Comparison of ENCODE assay signal across 12 cellular contexts in genomic region chr2:241802806-241803318, GRCh38. TPM values are rescaled to one million over a fixed set of nuclear protein-coding genes. Genes with fewer than 3 reads are reported as not detected.
DNase-seq lines count a peak whose midpoint lies in the region; ATAC-seq and TF ChIP-seq lines count a peak whose summit lies in the region.
"Had no signal": no experiment of that assay in that cellular context is flagged by ENCODE, and none has a peak within 500 bp of the region (broad histone marks: within the 10 kb centered on the region; RNA-seq: fewer than 3 reads in every experiment).

No MANE protein-coding gene starts in this region.

- H3K27me3 ChIP-seq in naive thymus-derived CD4-positive, alpha-beta T cell (ENCODE audit: control insufficient read depth in 2 of 2, insufficient read depth in 2 of 2, low read length in 2 of 2): peaks cover 0 to 4% of the 10 kb centered on the region in 2 donors
- H3K27me3 ChIP-seq in PC-9 (ENCODE audit: insufficient read depth, low read depth): peaks cover 8% of the 10 kb centered on the region

- H3K27ac Mint-ChIP-seq in central memory CD8-positive, alpha-beta T cell (ENCODE audit: low read depth): peak overlapping the region; percentile 89
- H3K27ac Mint-ChIP-seq in naive thymus-derived CD4-positive, alpha-beta T cell: peak overlapping the region in 2 of 9 donors; percentile 42 to 48
- H3K27ac Mint-ChIP-seq: activated B cell treated with CpG ODN at 0.5 μM for 24 hours had no signal

- no peaks in the 10 kb centered on the region for H3K9me3 ChIP-seq in naive thymus-derived CD4-positive, alpha-beta T cell (ENCODE audit: control insufficient read depth in 2 of 3, low read length in 3 of 3)
- no peaks in the 10 kb centered on the region for H3K9me3 ChIP-seq in PC-9 (ENCODE audit: insufficient read depth, low read depth)

- intact Hi-C loops in naive thymus-derived CD4-positive, alpha-beta T cell (cut with micrococcal nuclease): loop anchor here in 1 of 2 donors (5.0 kb wide), 1 partner anchor 101 kb away; the partner anchor contains the start of gene ING5
- intact Hi-C loops in PC-9 (cut with micrococcal nuclease; ENCODE audit: unreplicated experiment): no loop called here

- H3K4me3 Mint-ChIP-seq in central memory CD8-positive, alpha-beta T cell: peak overlapping the region; percentile 71
- H3K4me3 Mint-ChIP-seq in naive thymus-derived CD4-positive, alpha-beta T cell: peak overlapping the region in 3 of 10 donors; percentile 36 to 76 (median 49)

- H3K4me3 ChIP-seq in naive thymus-derived CD4-positive, alpha-beta T cell (ENCODE audit: low read length): no peak overlapping the region
- H3K4me3 ChIP-seq in PC-9: no peak overlapping the region

- no peaks in the 10 kb centered on the region for H3K79me2 ChIP-seq in PC-9 (ENCODE audit: low read depth)

- H4K20me1 ChIP-seq in PC-9 (ENCODE audit: insufficient read depth): no peaks in the 10 kb centered on the region

- TF ChIP-seq CTCF in GM20000 (IDR thresholded peaks at IDR 0.05; ENCODE audit: extremely low read depth, missing control alignments) (no peak), PC-9 (conservative IDR thresholded peaks at IDR 0.05) (no peak)

- CTCF ChIA-PET in naive thymus-derived CD4-positive, alpha-beta T cell (lab: Charles Lee): no interaction called here
- CTCF ChIA-PET in PC-9 (lab: Charles Lee): interaction anchor here (0.6 kb wide), 1 partner anchor 1161 kb away, joined by 7 read pairs; no protein-coding TSS in a partner anchor

- no TSS peak for BruUV-seq in PC-9 (replicated peaks; lab: Mats Ljungman, UMichigan)

- H3F3A ChIP-seq in PC-9 (ENCODE audit: insufficient read depth, low read depth): no peaks in the 10 kb centered on the region

- H3K27ac ChIP-seq in naive thymus-derived CD4-positive, alpha-beta T cell (ENCODE audit: low read depth, low read length): no peak overlapping the region
- no peak overlapping the region for H3K27ac ChIP-seq in PC-9

- peaks cover 6% of the 10 kb centered on the region for H3K4me1 Mint-ChIP-seq in central memory CD8-positive, alpha-beta T cell
- peaks cover 0 to 10% (median 6%) of the 10 kb centered on the region in 7 donors for H3K4me1 Mint-ChIP-seq in naive thymus-derived CD4-positive, alpha-beta T cell

- H3K36me3 ChIP-seq in naive thymus-derived CD4-positive, alpha-beta T cell (ENCODE audit: control insufficient read depth in 2 of 3, insufficient read depth in 3 of 3, low read length in 3 of 3): no peaks in the 10 kb centered on the region
- no peaks in the 10 kb centered on the region for H3K36me3 ChIP-seq in PC-9 (ENCODE audit: low read depth)

- peaks cover 11 to 15% of the 10 kb centered on the region in 2 donors for H3K4me1 ChIP-seq in naive thymus-derived CD4-positive, alpha-beta T cell (ENCODE audit: control insufficient read depth in 2 of 2, insufficient read depth in 2 of 2, low read length in 2 of 2)
- no peaks in the 10 kb centered on the region for H3K4me1 ChIP-seq in PC-9 (replicated peaks; ENCODE audit: insufficient read depth)

- ATAC-seq in central memory CD8-positive, alpha-beta T cell (replicated peaks; ENCODE audit: extremely low read depth, poor library complexity, severe bottlenecking): no peak
- peak; percentile 2 for ATAC-seq in naive thymus-derived CD4-positive, alpha-beta T cell

- no peaks in the 10 kb centered on the region for H3K27me3 Mint-ChIP-seq in central memory CD8-positive, alpha-beta T cell
- peaks cover 0 to 3% (median 0%) of the 10 kb centered on the region in 5 donors for H3K27me3 Mint-ChIP-seq in naive thymus-derived CD4-positive, alpha-beta T cell
- H3K27me3 Mint-ChIP-seq: activated B cell treated with CpG ODN at 0.5 μM for 24 hours had no signal

- H3K36me3 Mint-ChIP-seq in central memory CD8-positive, alpha-beta T cell (ENCODE audit: insufficient read depth): peaks cover 3% of the 10 kb centered on the region
- H3K36me3 Mint-ChIP-seq in naive thymus-derived CD4-positive, alpha-beta T cell: no peaks in the 10 kb centered on the region

- no peaks in the 10 kb centered on the region for H3K9me2 ChIP-seq in PC-9 (ENCODE audit: insufficient read depth)

- POLR2A ChIA-PET in naive thymus-derived CD4-positive, alpha-beta T cell (lab: Charles Lee): no interaction called here
- POLR2A ChIA-PET in PC-9 (lab: Charles Lee; ENCODE audit: unreplicated experiment): no interaction called here

- DNase-seq in AG20443 (ENCODE audit: low spot score): peak; percentile 14
- DNase-seq in GM20000 (ENCODE audit: low spot score): peak; percentile 42
- no peak for DNase-seq in central memory CD8-positive, alpha-beta T cell (ENCODE audit: low spot score in 2 of 2)
- no peak for DNase-seq in naive thymus-derived CD4-positive, alpha-beta T cell
- no peak for DNase-seq in GM03348 (ENCODE audit: low spot score)
- no peak for DNase-seq in MV-4-11 (lab: John Stamatoyannopoulos, UW)
- no peak for DNase-seq in PC-9
- DNase-seq in GOT3 (lab: John Stamatoyannopoulos, UW): no peak
- DNase-seq: cortex of kidney had no signal

- H3K4me2 ChIP-seq in PC-9: no peak overlapping the region

- H3K9me3 Mint-ChIP-seq in central memory CD8-positive, alpha-beta T cell: no peaks in the 10 kb centered on the region
- no peaks in the 10 kb centered on the region for H3K9me3 Mint-ChIP-seq in naive thymus-derived CD4-positive, alpha-beta T cell
- H3K9me3 Mint-ChIP-seq: activated B cell treated with CpG ODN at 0.5 μM for 24 hours had no signal

- H2AFZ ChIP-seq in PC-9: no peak overlapping the region

RNA-seq across cellular contexts. Expression of gene NEU4, which starts 6.1 kb away (rescaled TPM):
- 10 to 100 TPM in 1 of 5 experiments, 1 to 10 TPM in 2, not detected in 2; 1.1 to 13.9 (median 1.2) TPM for total RNA-seq in naive thymus-derived CD4-positive, alpha-beta T cell
- not detected for polyA plus RNA-seq in naive thymus-derived CD4-positive, alpha-beta T cell
- total RNA-seq in PC-9 (2021): 0.90 and 0.92 TPM in 2 replicates

RNA-seq across cellular contexts. Expression of gene GAL3ST2, which starts 26.2 kb away (rescaled TPM):
- total RNA-seq in naive thymus-derived CD4-positive, alpha-beta T cell: under 1 TPM in 3 of 5 experiments, not detected in 2; 0.17 to 0.93 (median 0.37) TPM
- not detected for polyA plus RNA-seq in naive thymus-derived CD4-positive, alpha-beta T cell
- 3.9 and 4.3 TPM in 2 replicates for total RNA-seq in PC-9 (2021)
- total RNA-seq: activated B cell treated with CpG ODN at 0.5 μM for 24 hours, urinary bladder had no signal
- polyA plus RNA-seq: urinary bladder had no signal

RNA-seq across cellular contexts. Expression of gene PDCD1, which starts 55.8 kb away (rescaled TPM):
- 1 to 10 TPM in 2 of 5 experiments, under 1 TPM in 1, not detected in 2; 0.56 to 9.4 (median 1.1) TPM for total RNA-seq in naive thymus-derived CD4-positive, alpha-beta T cell
- under 1 TPM; 0.24 to 0.85 TPM for polyA plus RNA-seq in naive thymus-derived CD4-positive, alpha-beta T cell
- total RNA-seq in PC-9 (2021): not detected in 2 replicates
- total RNA-seq: NCI-H460, urinary bladder had no signal

Comparison
In these comparisons a context has a peak if more than half of its experiments do, and no peak if none do; other contexts are left out.
1. DNase-seq: peak in AG20443 (single experiment) and GM20000 (single experiment); none in central memory CD8-positive, alpha-beta T cell (0 of 2), naive thymus-derived CD4-positive, alpha-beta T cell (0 of 9), GM03348 (single experiment), MV-4-11 (single experiment), PC-9 (0 of 2) and GOT3 (single experiment).